Comparison of ENCODE assay signal across 19 cellular contexts in the genomic region with DNA sequence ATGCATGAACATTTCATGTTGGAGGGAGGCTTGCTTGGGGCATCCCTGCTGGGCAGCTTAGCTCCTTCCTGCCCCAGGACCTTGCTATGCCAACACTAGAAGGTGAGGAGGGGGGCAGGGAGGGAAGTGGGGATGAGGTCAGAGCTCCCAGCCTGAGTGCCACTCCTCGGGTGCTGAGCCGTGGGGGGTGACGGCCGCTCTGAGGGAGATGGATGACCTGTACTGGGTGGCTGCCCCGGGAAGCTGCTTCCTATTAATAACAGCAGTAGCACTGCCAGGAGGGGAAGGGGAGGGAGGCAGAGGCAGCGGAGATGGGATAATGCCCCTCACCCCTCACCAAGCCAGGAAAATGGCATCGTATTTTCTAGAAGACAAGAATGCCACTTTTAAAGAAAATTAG.
DNase-seq lines count a peak whose midpoint lies in the region; TF ChIP-seq lines count a peak whose summit lies in the region.
"Had no signal": no experiment of that assay in that cellular context is flagged by ENCODE, and none has a peak within 500 bp of the region (broad histone marks: within the 10 kb centered on the region; RNA-seq: fewer than 3 reads in every experiment).

No MANE protein-coding gene starts in this region.

- no peak overlapping the region for H4K91ac ChIP-seq in neuronal stem cell (ENCODE audit: low read depth, low read length, poor library complexity)

- H3K27ac ChIP-seq in HEK293 (ENCODE audit: extremely low read depth, low read depth, low read length) (no peak overlapping the region), neuronal stem cell (replicated peaks; ENCODE audit: low read length) (no peak overlapping the region), MM.1S (ENCODE audit: low read length) (no peak overlapping the region)
- H3K27ac ChIP-seq: 22Rv1, GM23248, HL-60 had no signal

- H2AK5ac ChIP-seq in neuronal stem cell (ENCODE audit: low read depth, low read length), result peak overlapping the region; percentile 52

- no peak overlapping the region for H3K4me2 ChIP-seq in neuronal stem cell (ENCODE audit: insufficient read depth, low read length, poor library complexity, severe bottlenecking)
- H3K4me2 ChIP-seq in MM.1S (ENCODE audit: low read depth, low read length), result no peak overlapping the region

- H3K27me3 ChIP-seq in neuronal stem cell (ENCODE audit: control insufficient read depth in 3 of 3, insufficient read depth in 3 of 3, low read depth in 1 of 3, low read length in 3 of 3), result no peaks in the 10 kb centered on the region
- H3K27me3 ChIP-seq in MM.1S (replicated peaks; ENCODE audit: insufficient read depth, low read length), result peaks cover 68% of the 10 kb centered on the region

- CTCF ChIA-PET in HEK293 (lab: Yijun Ruan, JAX), result interaction anchor here (0.6 kb wide), 1 partner anchor 217 kb away, joined by 4 read pairs; no protein-coding TSS in a partner anchor

- TF ChIP-seq CTCF in HEK293 (tag by site-specific recombination; IDR thresholded peaks at IDR 0.05) (no peak), MM.1S (IDR thresholded peaks at IDR 0.05; ENCODE audit: low read length) (no peak)

- no peaks in the 10 kb centered on the region for H3K9me2 ChIP-seq in MM.1S (replicated peaks; ENCODE audit: insufficient read depth, low read length)

- H3K9me3 ChIP-seq in HEK293 (ENCODE audit: control insufficient read depth, insufficient read depth, low read depth, low read length) (no peaks in the 10 kb centered on the region), neuronal stem cell (replicated peaks in 1 of 2; ENCODE audit: control insufficient read depth in 2 of 2, insufficient read depth in 1 of 2, low read depth in 1 of 2, low read length in 2 of 2) (no peaks in the 10 kb centered on the region), MM.1S (replicated peaks; ENCODE audit: insufficient read depth, low read length) (no peaks in the 10 kb centered on the region)
- H3K9me3 ChIP-seq: HAP-1 had no signal

- H3K4me3 ChIP-seq in HEK293 (ENCODE audit: low read depth, low read length) (no peak overlapping the region), neuronal stem cell (ENCODE audit: low read length in 2 of 2) (no peak overlapping the region), MM.1S (ENCODE audit: low read length) (no peak overlapping the region)
- H3K4me3 ChIP-seq: GM23248, HAP-1 had no signal

- no peak overlapping the region for H3K23ac ChIP-seq in neuronal stem cell (ENCODE audit: low read depth, low read length, poor library complexity)

- no peaks in the 10 kb centered on the region for H3K79me1 ChIP-seq in neuronal stem cell (ENCODE audit: low read depth, low read length)

- DNase-seq in A172 (ENCODE audit: low spot score) (peak; percentile 10), glomerular visceral epithelial cell (ENCODE audit: extremely low spot score) (peak; percentile 15), neuronal stem cell (ENCODE audit: low spot score) (no peak), NCI-H128 (lab: John Stamatoyannopoulos, UW; ENCODE audit: unreplicated experiment) (no peak), MM.1S (no peak), hypothalamus (lab: John Stamatoyannopoulos, UW) (no peak), dermis blood vessel endothelial cell (no peak)
- DNase-seq: C1 segment of cervical spinal cord; CD4-positive, CD25-positive, alpha-beta regulatory T cell; CD8-positive, alpha-beta memory T cell; COR-L47; DMS 273 treated with DMSO at 0.1 percent for 48 hours; DMS53; DND-41; GM23248 had no signal

- no peak overlapping the region for H4K8ac ChIP-seq in neuronal stem cell (ENCODE audit: low read depth, low read length)

- WGBS in neuronal stem cell (ENCODE audit: extremely low coverage in 2 of 2, insufficient read length in 2 of 2, insufficient replicate concordance in 1 of 2), 2 donors, result no CpG with 5 or more reads among the region's 7 CpGs

- no peaks in the 10 kb centered on the region for H3K4me1 ChIP-seq in HEK293 (ENCODE audit: control insufficient read depth, insufficient read depth, low read length)
- H3K4me1 ChIP-seq in neuronal stem cell (ENCODE audit: control insufficient read depth in 2 of 2, insufficient read depth in 1 of 2, low read depth in 1 of 2, low read length in 2 of 2), result peaks cover 12 to 14% of the 10 kb centered on the region in 2 donors
- no peaks in the 10 kb centered on the region for H3K4me1 ChIP-seq in MM.1S (ENCODE audit: low read length)
- H3K4me1 ChIP-seq: HAP-1 had no signal

- H4K20me1 ChIP-seq in MM.1S (ENCODE audit: insufficient read depth, low read length), result no peaks in the 10 kb centered on the region

- no peak overlapping the region for H3K4ac ChIP-seq in neuronal stem cell (ENCODE audit: low read length)

- no peak overlapping the region for H2BK12ac ChIP-seq in neuronal stem cell (ENCODE audit: low read length)

- POLR2A ChIA-PET in HEK293 (lab: Yijun Ruan, JAX), result no interaction called here

- H2AFZ ChIP-seq in neuronal stem cell (ENCODE audit: low read length) (no peak overlapping the region), MM.1S (ENCODE audit: low read length) (no peak overlapping the region)
- H2AFZ ChIP-seq: GM23248 had no signal

- no peak overlapping the region for H2BK5ac ChIP-seq in neuronal stem cell (ENCODE audit: low read length)

- H3K36me3 ChIP-seq in HEK293 (ENCODE audit: control insufficient read depth in 2 of 2, insufficient read depth in 1 of 2, low read length in 2 of 2) (no peaks in the 10 kb centered on the region), neuronal stem cell (replicated peaks in 1 of 2; ENCODE audit: control insufficient read depth in 2 of 2, insufficient read depth in 2 of 2, low read length in 2 of 2) (no peaks in the 10 kb centered on the region), MM.1S (replicated peaks; ENCODE audit: insufficient read depth, low read length) (no peaks in the 10 kb centered on the region)
- H3K36me3 ChIP-seq: HAP-1 had no signal

- no peaks in the 10 kb centered on the region for H3K79me2 ChIP-seq in MM.1S (ENCODE audit: low read length)

- no peaks in the 10 kb centered on the region for H3F3A ChIP-seq in MM.1S (ENCODE audit: insufficient read depth, low read length)

- H3K14ac ChIP-seq in neuronal stem cell (ENCODE audit: low read length), result no peak overlapping the region

- no peak overlapping the region for H3K9ac ChIP-seq in neuronal stem cell (ENCODE audit: low read depth, low read length, poor library complexity)
- H3K9ac ChIP-seq in MM.1S (ENCODE audit: low read length), result no peak overlapping the region
- H3K9ac ChIP-seq: GM23248 had no signal

- H2BK120ac ChIP-seq in neuronal stem cell (ENCODE audit: low read depth, low read length), result no peak overlapping the region

- H2BK15ac ChIP-seq in neuronal stem cell (ENCODE audit: low read length), result no peak overlapping the region

- no peak overlapping the region for H3K18ac ChIP-seq in neuronal stem cell (ENCODE audit: low read length)

TF ChIP-seq in HEK293, 187 proteins besides CTCF, POLR2A, EP300 and RAD21 (continues in another document):
- TF ChIP-seq ZNF121 (tag by site-specific recombination; IDR thresholded peaks at IDR 0.05), result no peak
- no peak for TF ChIP-seq EGR2 (tag by site-specific recombination; IDR thresholded peaks at IDR 0.05; ENCODE audit: low read depth)
- TF ChIP-seq KLF8 (tag by site-specific recombination; IDR thresholded peaks at IDR 0.05), result no peak
- TF ChIP-seq ZNF664 (tag by site-specific recombination; IDR thresholded peaks at IDR 0.05), result 0 out of 2 replicates have a peak, but pooled peaks have one; percentile 29
- TF ChIP-seq, protein P1, sequence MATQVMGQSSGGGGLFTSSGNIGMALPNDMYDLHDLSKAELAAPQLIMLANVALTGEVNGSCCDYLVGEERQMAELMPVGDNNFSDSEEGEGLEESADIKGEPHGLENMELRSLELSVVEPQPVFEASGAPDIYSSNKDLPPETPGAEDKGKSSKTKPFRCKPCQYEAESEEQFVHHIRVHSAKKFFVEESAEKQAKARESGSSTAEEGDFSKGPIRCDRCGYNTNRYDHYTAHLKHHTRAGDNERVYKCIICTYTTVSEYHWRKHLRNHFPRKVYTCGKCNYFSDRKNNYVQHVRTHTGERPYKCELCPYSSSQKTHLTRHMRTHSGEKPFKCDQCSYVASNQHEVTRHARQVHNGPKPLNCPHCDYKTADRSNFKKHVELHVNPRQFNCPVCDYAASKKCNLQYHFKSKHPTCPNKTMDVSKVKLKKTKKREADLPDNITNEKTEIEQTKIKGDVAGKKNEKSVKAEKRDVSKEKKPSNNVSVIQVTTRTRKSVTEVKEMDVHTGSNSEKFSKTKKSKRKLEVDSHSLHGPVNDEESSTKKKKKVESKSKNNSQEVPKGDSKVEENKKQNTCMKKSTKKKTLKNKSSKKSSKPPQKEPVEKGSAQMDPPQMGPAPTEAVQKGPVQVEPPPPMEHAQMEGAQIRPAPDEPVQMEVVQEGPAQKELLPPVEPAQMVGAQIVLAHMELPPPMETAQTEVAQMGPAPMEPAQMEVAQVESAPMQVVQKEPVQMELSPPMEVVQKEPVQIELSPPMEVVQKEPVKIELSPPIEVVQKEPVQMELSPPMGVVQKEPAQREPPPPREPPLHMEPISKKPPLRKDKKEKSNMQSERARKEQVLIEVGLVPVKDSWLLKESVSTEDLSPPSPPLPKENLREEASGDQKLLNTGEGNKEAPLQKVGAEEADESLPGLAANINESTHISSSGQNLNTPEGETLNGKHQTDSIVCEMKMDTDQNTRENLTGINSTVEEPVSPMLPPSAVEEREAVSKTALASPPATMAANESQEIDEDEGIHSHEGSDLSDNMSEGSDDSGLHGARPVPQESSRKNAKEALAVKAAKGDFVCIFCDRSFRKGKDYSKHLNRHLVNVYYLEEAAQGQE (tag by site-specific recombination; IDR thresholded peaks at IDR 0.05), result no peak
- no peak for TF ChIP-seq ZNF677 (tag by site-specific recombination; IDR thresholded peaks at IDR 0.05)
- TF ChIP-seq ZNF202 (tag by site-specific recombination; IDR thresholded peaks at IDR 0.05; ENCODE audit: borderline replicate concordance), result no peak
- TF ChIP-seq ZNF510 (tag by site-specific recombination; IDR thresholded peaks at IDR 0.05; ENCODE audit: insufficient replicate concordance), result no peak
- no peak for TF ChIP-seq ZNF169 (tag by site-specific recombination; IDR thresholded peaks at IDR 0.05)
- peak; percentile 49; the same call in 1 of the 2 replicates for TF ChIP-seq ZNF623 (tag by site-specific recombination; IDR thresholded peaks at IDR 0.05)
- TF ChIP-seq ZNF140 (tag by site-specific recombination; IDR thresholded peaks at IDR 0.05), result no peak
- peak; percentile 93 for TF ChIP-seq ZIC2 (tag by site-specific recombination; IDR thresholded peaks at IDR 0.05)
- peak; percentile 84 for TF ChIP-seq GLIS1 (tag by site-specific recombination; IDR thresholded peaks at IDR 0.05)
- TF ChIP-seq ZNF2 (tag by site-specific recombination; IDR thresholded peaks at IDR 0.05), result no peak

Comparison
In these comparisons a context has a peak if more than half of its experiments do, and no peak if none do; other contexts are left out.
1. DNase-seq: peak in A172 (single experiment) and glomerular visceral epithelial cell (single experiment); none in neuronal stem cell (single experiment), NCI-H128 (single experiment), MM.1S (single experiment), hypothalamus (0 of 51) and dermis blood vessel endothelial cell (single experiment).